ENCODE assay signal across 8 cellular contexts in the genomic region with DNA sequence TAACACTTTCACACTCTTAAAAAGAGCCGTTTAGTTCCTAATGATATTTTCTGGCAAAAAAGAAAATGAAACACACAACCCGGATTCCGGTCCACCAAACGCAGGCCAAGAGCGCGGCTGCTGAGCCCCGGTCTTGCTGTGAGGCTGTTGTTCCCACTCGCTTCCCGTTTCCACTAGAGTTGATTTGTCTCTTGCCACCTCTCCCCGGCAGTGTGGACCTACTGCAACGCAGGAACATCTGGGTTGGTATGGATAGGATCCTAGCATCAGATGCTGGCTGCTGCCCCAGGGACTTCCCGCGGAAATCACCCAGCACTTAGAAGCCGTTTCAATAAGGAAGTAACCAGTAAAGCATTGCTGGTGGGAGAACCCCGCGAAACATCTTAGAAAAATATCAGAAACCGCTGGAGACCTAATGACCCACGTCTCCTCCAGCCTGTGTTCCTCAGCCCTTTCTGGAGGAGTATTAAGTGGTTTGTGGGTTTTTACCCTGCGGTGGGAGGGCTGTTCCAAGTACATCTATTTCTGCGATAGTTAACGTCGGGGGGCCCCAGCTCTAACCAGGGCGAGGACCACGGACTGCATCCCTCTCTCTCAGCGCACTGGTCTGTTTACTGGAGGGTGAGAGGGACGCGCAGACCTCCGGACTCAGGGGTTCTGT. TPM values are rescaled to one million over a fixed set of nuclear protein-coding genes. Genes with fewer than 3 reads are reported as not detected.
A peak's percentile ranks its signal among the peaks of the same experiment; 100 is the strongest.
DNase-seq lines count a peak whose midpoint lies in the region; ATAC-seq lines count a peak whose summit lies in the region.

No MANE protein-coding gene starts in this region.

- H3K4me3 ChIP-seq in HUES6 (ENCODE audit: low read depth, low read length) (peak overlapping the region; percentile 75), mesodermal cell (ENCODE audit: extremely low read depth, insufficient read depth, low read length, poor library complexity, severe bottlenecking) (peak overlapping the region; percentile 53)

- H3K27me3 ChIP-seq in HUES6 (ENCODE audit: control insufficient read depth, insufficient read depth, low read length), result peaks cover 75% of the 10 kb centered on the region

- peak; percentile 52 for ATAC-seq in GM21381 (IDR thresholded peaks at IDR 0.05; ENCODE audit: unreplicated experiment)

- no peak overlapping the region for H3K9ac ChIP-seq in HUES6 (ENCODE audit: low read length)

- H3K36me3 ChIP-seq in HUES6 (ENCODE audit: control insufficient read depth, insufficient read depth, low read length) (no peaks in the 10 kb centered on the region), mesodermal cell (ENCODE audit: control insufficient read depth, insufficient read depth, low read length) (no peaks in the 10 kb centered on the region)

- peak; percentile 35 for DNase-seq in COLO668 (lab: John Stamatoyannopoulos, UW; ENCODE audit: unreplicated experiment)
- DNase-seq in activated CD4-positive, alpha-beta T cell treated with anti-CD3 and anti-CD28 coated beads for 1 hour, result peak; percentile 40
- DNase-seq in dermis blood vessel endothelial cell, result peak; percentile 41
- peak; percentile 33 to 45 for DNase-seq in stimulated activated CD8-positive, alpha-beta memory T cell treated with anti-CD3 and anti-CD28 coated beads, Interleukin-2, amount 100 ng/mL, for 1 hour (ENCODE audit: low read depth in 2 of 2)
- no peak for DNase-seq in cerebellar cortex (ENCODE audit: low spot score)

- H3K4me1 ChIP-seq in HUES6 (ENCODE audit: control insufficient read depth, insufficient read depth, low read length) (peaks cover 3% of the 10 kb centered on the region; the same call in 1 of the 2 replicates), mesodermal cell (ENCODE audit: control insufficient read depth, insufficient read depth, low read length, poor library complexity, severe bottlenecking) (peaks cover 4% of the 10 kb centered on the region)

- no peaks in the 10 kb centered on the region for H3K9me3 ChIP-seq in HUES6 (ENCODE audit: control insufficient read depth, insufficient read depth, low read depth, low read length)
- no peaks in the 10 kb centered on the region for H3K9me3 ChIP-seq in mesodermal cell (ENCODE audit: control insufficient read depth, low read length)

- WGBS in mesodermal cell (ENCODE audit: insufficient coverage in 2 of 2), 2 experiments, result 36 to 38% methylated on average over 20 to 22 of the region's 28 CpGs

- H3K27ac ChIP-seq in HUES6 (ENCODE audit: low read depth, low read length) (no peak overlapping the region), mesodermal cell (ENCODE audit: low read depth, low read length, severe bottlenecking) (no peak overlapping the region)

RNA-seq across cellular contexts. Expression of gene DOCK10, which starts 0.9 kb away (rescaled TPM):
- total RNA-seq in dermis blood vessel endothelial cell, result 4.1 and 5.3 TPM in 2 replicates
- polyA plus RNA-seq in mesodermal cell (2013, experiment 1 of 2), result 3.9 TPM
- polyA plus RNA-seq in mesodermal cell (2013, experiment 2 of 2), result 2.2 TPM
